17 cellular contexts compared by ENCODE assay signal in genomic region chr3:74561881-74562280, GRCh38. TPM values are rescaled to one million over a fixed set of nuclear protein-coding genes. Genes with fewer than 3 reads are reported as not detected.
"Had no signal": no experiment of that assay in that cellular context is flagged by ENCODE, and none has a peak within 500 bp of the region (broad histone marks: within the 10 kb centered on the region; RNA-seq: fewer than 3 reads in every experiment).

No MANE protein-coding gene starts in this region.

- H3K27ac ChIP-seq: brain microvascular endothelial cell, epithelial cell of prostate, foreskin keratinocyte, lower lobe of right lung, skin epidermis, transverse colon had no signal

- ATAC-seq: foreskin keratinocyte; left colon; lower lobe of right lung; stimulated activated naive B cell treated with anti-CD40 and anti-IgM and Interleukin-4, amounts not matched to agents 10 μg/mL and 1 μg/mL and 100 μg/mL, for 72 hours had no signal

- DNase-seq: activated CD4-positive, alpha-beta T cell treated with anti-CD3 and anti-CD28 coated beads, Interleukin-2, amount 10 ng/mL, durations not matched to agents 7 days and 5 days; activated CD8-positive, alpha-beta memory T cell treated with anti-CD3 and anti-CD28 coated beads, Interleukin-2, amount 50 U/mL, for 48 hours; activated naive CD8-positive, alpha-beta T cell treated with anti-CD3 and anti-CD28 coated beads, Interleukin-2, amount 10 ng/mL, durations not matched to agents 7 days and 5 days; brain microvascular endothelial cell; cerebellar nuclear complex; left colon; lower lobe of right lung; nephron progenitor cell; occipital lobe; stimulated activated CD4-positive, alpha-beta T cell treated with anti-CD3 and anti-CD28 coated beads, Interleukin-15, amount 100 ng/mL, for 24 hours; stimulated activated CD4-positive, alpha-beta T cell treated with anti-CD3 and anti-CD28 coated beads, Interleukin-4, amount 100 ng/mL, for 1 hour; stimulated activated naive B cell treated with anti-CD40 and anti-IgM and Interleukin-4, amounts not matched to agents 10 μg/mL and 1 μg/mL and 100 μg/mL, for 72 hours; transverse colon had no signal

- H3K4me1 ChIP-seq: foreskin keratinocyte, lower lobe of right lung, transverse colon had no signal

- H3K36me3 ChIP-seq: brain microvascular endothelial cell, lower lobe of right lung, transverse colon had no signal

- H3K9me3 ChIP-seq: lower lobe of right lung had no signal

- H3K27me3 ChIP-seq: brain microvascular endothelial cell, foreskin keratinocyte, transverse colon had no signal

- H3K4me3 ChIP-seq: lower lobe of right lung, skin epidermis, transverse colon had no signal

RNA-seq across cellular contexts. Expression of gene CNTN3, which starts 52.6 kb away (rescaled TPM):
- total RNA-seq: activated CD4-positive, alpha-beta T cell treated with anti-CD3 and anti-CD28 coated beads, Interleukin-2, amount 10 ng/mL, durations not matched to agents 7 days and 5 days; activated naive CD8-positive, alpha-beta T cell treated with anti-CD3 and anti-CD28 coated beads, Interleukin-2, amount 10 ng/mL, durations not matched to agents 7 days and 5 days; activated T-helper 1 cell treated with anti-CD3 and anti-CD28 coated beads, Interleukin-12 subunit alpha, Interleukin-12 subunit beta, Interleukin-2, Interleukin-4 antibody, amounts not matched to agents 30 ng/mL and 10 ng/mL and 1 ng/mL, durations not matched to agents 14 hours and 24 hours and 36 hours; foreskin keratinocyte had no signal
